In the genomic region with DNA sequence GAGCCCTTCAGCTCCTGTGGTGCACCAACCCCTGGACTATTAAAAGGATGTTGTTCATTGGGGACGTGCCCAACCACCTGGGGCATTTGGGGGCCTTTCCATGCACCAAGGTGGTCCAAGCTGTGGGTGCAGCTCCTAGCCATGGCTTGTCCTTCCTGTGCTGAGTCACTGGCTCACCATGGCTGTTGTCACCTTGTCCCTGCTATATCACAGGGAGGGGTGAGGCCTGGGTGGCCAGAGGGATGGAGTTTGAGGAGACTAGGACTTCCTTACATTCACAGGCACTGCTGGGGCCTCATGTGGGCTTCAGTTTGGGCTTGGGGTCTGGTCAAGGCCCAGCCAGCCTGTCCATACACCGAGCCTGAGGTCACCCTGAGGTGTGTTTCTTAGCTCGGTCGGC, we compare ENCODE assay signal across 19 cellular contexts.
"Had no signal": no experiment of that assay in that cellular context is flagged by ENCODE, and none has a peak within 500 bp of the region (broad histone marks: within the 10 kb centered on the region; RNA-seq: fewer than 3 reads in every experiment).

No MANE protein-coding gene starts in this region.

- H3K27me3 Mint-ChIP-seq: activated naive CD4-positive, alpha-beta T cell treated with anti-CD3 and anti-CD28 coated beads, Interleukin-2, amount 50 U/mL, for 24 hours had no signal

- H3K9me3 Mint-ChIP-seq: activated naive CD4-positive, alpha-beta T cell treated with anti-CD3 and anti-CD28 coated beads, Interleukin-2, amount 50 U/mL, for 24 hours had no signal

- H3K27ac Mint-ChIP-seq: activated CD8-positive, alpha-beta T cell treated with anti-CD3 and anti-CD28 coated beads, Interleukin-2, amount 10 ng/mL, durations not matched to agents 7 days and 5 days; activated naive CD4-positive, alpha-beta T cell treated with anti-CD3 and anti-CD28 coated beads, Interleukin-2, amount 50 U/mL, for 24 hours; T-helper 1 cell treated with Interleukin-12 subunit alpha and Interleukin-12 subunit beta and Interleukin-4 antibody, amounts not matched to agents 30 μg/mL and 1 μg/mL, for 36 hours; WTC11 had no signal

- DNase-seq: activated CD4-positive, alpha-beta T cell treated with anti-CD3 and anti-CD28 coated beads for 48 hours; activated CD4-positive, alpha-beta T cell treated with anti-CD3 and anti-CD28 coated beads, Interleukin-2, amount 50 U/mL, for 4 hours; activated CD8-positive, alpha-beta T cell treated with anti-CD3 and anti-CD28 coated beads, Interleukin-2, amount 10 ng/mL, durations not matched to agents 7 days and 5 days; cerebellar nuclear complex; MG63; MV-4-11; NCI-H1105; NCI-H1436; NCI-H1694 treated with DMSO at 0.1 percent for 48 hours; NCI-H2029 treated with DMSO at 0.1 percent for 48 hours; NCI-H345; NCI-H510A; NCI-H526 treated with DMSO at 0.1 percent for 48 hours; NCI-H82; SHP77 treated with DMSO at 0.1 percent for 48 hours; T-helper 9 cell had no signal

- H3K9me3 ChIP-seq: MG63 had no signal

- H3K27me3 ChIP-seq: MG63 had no signal

- H3K4me3 Mint-ChIP-seq: activated CD8-positive, alpha-beta T cell treated with anti-CD3 and anti-CD28 coated beads, Interleukin-2, amount 10 ng/mL, durations not matched to agents 7 days and 5 days; activated naive CD4-positive, alpha-beta T cell treated with anti-CD3 and anti-CD28 coated beads, Interleukin-2, amount 50 U/mL, for 24 hours; T-helper 1 cell treated with Interleukin-12 subunit alpha and Interleukin-12 subunit beta and Interleukin-4 antibody, amounts not matched to agents 30 μg/mL and 1 μg/mL, for 36 hours; WTC11 had no signal

- H3K4me3 ChIP-seq: MG63 had no signal

- H3K36me3 Mint-ChIP-seq: WTC11 had no signal

- ATAC-seq: activated CD8-positive, alpha-beta T cell treated with anti-CD3 and anti-CD28 coated beads, Interleukin-2, amount 10 ng/mL, durations not matched to agents 7 days and 5 days; WTC11 had no signal

- H3K36me3 ChIP-seq: MG63 had no signal
